Comparison of ENCODE assay signal across 8 cellular contexts in genomic region chr7:132430863-132431822, GRCh38.
A peak's percentile ranks its signal among the peaks of the same experiment; 100 is the strongest.
DNase-seq lines count a peak whose midpoint lies in the region; ATAC-seq, FAIRE-seq and TF ChIP-seq lines count a peak whose summit lies in the region.

No MANE protein-coding gene starts in this region.

- FAIRE-seq in GM12891 (lab: Jason Lieb, UNC), result no peak

- no peaks in the 10 kb centered on the region for H3K27me3 Mint-ChIP-seq in stimulated activated naive CD8-positive, alpha-beta T cell treated with anti-CD3 and anti-CD28 coated beads, Interleukin-15, amount 100 ng/mL, for 72 hours

- peak; percentile 20 to 71 for ATAC-seq in activated CD4-positive, CD25-positive, alpha-beta regulatory T cell treated with anti-CD3 and anti-CD28 coated beads, Interleukin-2, amount 50 U/mL, for 24 hours
- ATAC-seq in stimulated activated naive CD8-positive, alpha-beta T cell treated with anti-CD3 and anti-CD28 coated beads, Interleukin-15, amount 100 ng/mL, for 72 hours, result peak; percentile 95
- ATAC-seq in HG03095 (IDR thresholded peaks at IDR 0.05; ENCODE audit: unreplicated experiment), result no peak

- peaks cover 5% of the 10 kb centered on the region in 2 donors for H3K9me3 Mint-ChIP-seq in stimulated activated naive CD8-positive, alpha-beta T cell treated with anti-CD3 and anti-CD28 coated beads, Interleukin-15, amount 100 ng/mL, for 72 hours

- peaks cover 79% of the 10 kb centered on the region for H3K4me1 Mint-ChIP-seq in stimulated activated naive CD8-positive, alpha-beta T cell treated with anti-CD3 and anti-CD28 coated beads, Interleukin-15, amount 100 ng/mL, for 72 hours

- no peak for DNase-seq in activated CD4-positive, CD25-positive, alpha-beta regulatory T cell treated with anti-CD3 and anti-CD28 coated beads, Interleukin-2, amount 50 U/mL, for 72 hours
- DNase-seq in activated CD8-positive, alpha-beta memory T cell treated with anti-CD3 and anti-CD28 coated beads for 24 hours, result peak; percentile 78
- DNase-seq in glomerular visceral epithelial cell (ENCODE audit: extremely low spot score), result peak; percentile 1
- peak in 1 of 2 donors; percentile 81 for DNase-seq in stimulated activated naive CD8-positive, alpha-beta T cell treated with anti-CD3 and anti-CD28 coated beads, Interleukin-15, amount 100 ng/mL, for 72 hours
- no peak for DNase-seq in islet precursor cell
- DNase-seq in GM12891 (ENCODE audit: insufficient read length, low spot score), result no peak

- peak overlapping the region in 1 of 2 donors; percentile 52 for H3K4me3 Mint-ChIP-seq in stimulated activated naive CD8-positive, alpha-beta T cell treated with anti-CD3 and anti-CD28 coated beads, Interleukin-15, amount 100 ng/mL, for 72 hours

- no peak for TF ChIP-seq POLR2A in GM12891 (IDR thresholded peaks at IDR 0.05; ENCODE audit: low read depth, low read length)

- H3K27ac Mint-ChIP-seq in stimulated activated naive CD8-positive, alpha-beta T cell treated with anti-CD3 and anti-CD28 coated beads, Interleukin-15, amount 100 ng/mL, for 72 hours, result peak overlapping the region in 1 of 2 donors; percentile 83

TF ChIP-seq in GM12891, 5 proteins besides CTCF, POLR2A, EP300 and RAD21:
- TF ChIP-seq PAX5 (IDR thresholded peaks at IDR 0.05; ENCODE audit: insufficient read depth, low read length, severe bottlenecking) (no peak), SPI1 (IDR thresholded peaks at IDR 0.05; ENCODE audit: low read depth, low read length) (no peak), POLR2AphosphoS5 (IDR thresholded peaks at IDR 0.05; ENCODE audit: low read depth, low read length) (no peak), TAF1 (IDR thresholded peaks at IDR 0.05; ENCODE audit: low read depth, low read length) (no peak), POU2F2 (IDR thresholded peaks at IDR 0.05; ENCODE audit: low read depth, low read length) (no peak)

Comparison
In these comparisons a context has a peak if more than half of its experiments do, and no peak if none do; other contexts are left out.
1. DNase-seq: peak in activated CD8-positive, alpha-beta memory T cell treated with anti-CD3 and anti-CD28 coated beads for 24 hours (single experiment) and glomerular visceral epithelial cell (single experiment); none in activated CD4-positive, CD25-positive, alpha-beta regulatory T cell treated with anti-CD3 and anti-CD28 coated beads, Interleukin-2, amount 50 U/mL, for 72 hours (single experiment), islet precursor cell (single experiment) and GM12891 (single experiment).